ENCODE assay signal across 17 cellular contexts in the genomic region with DNA sequence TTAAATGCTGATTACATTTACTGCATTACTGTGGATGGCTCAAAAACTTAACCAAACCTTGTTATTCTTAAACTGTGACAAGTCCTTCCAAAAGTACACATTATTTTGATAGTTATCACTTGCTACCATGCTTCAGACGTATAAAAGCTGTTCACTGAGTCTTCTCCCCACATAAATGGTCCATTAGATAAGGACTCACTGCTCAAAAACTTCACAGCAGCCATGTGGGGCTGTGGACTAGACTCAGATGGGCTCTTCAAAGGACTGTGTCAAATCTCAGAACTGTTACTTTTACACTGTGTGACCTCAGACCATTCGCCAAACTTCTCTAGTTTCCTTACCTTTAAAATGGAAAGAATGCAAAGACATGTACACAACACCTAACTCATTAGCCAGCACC. TPM values are rescaled to one million over a fixed set of nuclear protein-coding genes. Genes with fewer than 3 reads are reported as not detected.
DNase-seq lines count a peak whose midpoint lies in the region; ATAC-seq and TF ChIP-seq lines count a peak whose summit lies in the region.
"Had no signal": no experiment of that assay in that cellular context is flagged by ENCODE, and none has a peak within 500 bp of the region (broad histone marks: within the 10 kb centered on the region; RNA-seq: fewer than 3 reads in every experiment).

No MANE protein-coding gene starts in this region.

- peak; percentile 42 for ATAC-seq in activated naive CD8-positive, alpha-beta T cell treated with anti-CD3 and anti-CD28 coated beads, Interleukin-2, amount 50 U/mL, for 24 hours
- ATAC-seq in naive thymus-derived CD4-positive, alpha-beta T cell: peak; percentile 29

- no peaks in the 10 kb centered on the region for H3K9me3 Mint-ChIP-seq in activated naive CD4-positive, alpha-beta T cell treated with anti-CD3 and anti-CD28 coated beads, Interleukin-2, amount 50 U/mL, for 24 hours
- H3K9me3 Mint-ChIP-seq in activated naive CD8-positive, alpha-beta T cell treated with anti-CD3 and anti-CD28 coated beads, Interleukin-2, amount 50 U/mL, for 24 hours: no peaks in the 10 kb centered on the region
- peaks cover 0 to 1% (median 0%) of the 10 kb centered on the region in 11 donors for H3K9me3 Mint-ChIP-seq in naive thymus-derived CD4-positive, alpha-beta T cell

- TF ChIP-seq CTCF in HEK293 (tag by site-specific recombination; IDR thresholded peaks at IDR 0.05) (no peak), uterus (IDR thresholded peaks at IDR 0.05) (no peak)

- intact Hi-C loops in naive thymus-derived CD4-positive, alpha-beta T cell (cut with micrococcal nuclease): no loop called here
- intact Hi-C loops in uterus (cut with DNase I; ENCODE audit: low total_unique reads): no loop called here

- H3K27me3 Mint-ChIP-seq in activated naive CD4-positive, alpha-beta T cell treated with anti-CD3 and anti-CD28 coated beads, Interleukin-2, amount 50 U/mL, for 24 hours: no peaks in the 10 kb centered on the region
- H3K27me3 Mint-ChIP-seq in activated naive CD8-positive, alpha-beta T cell treated with anti-CD3 and anti-CD28 coated beads, Interleukin-2, amount 50 U/mL, for 24 hours: no peaks in the 10 kb centered on the region
- no peaks in the 10 kb centered on the region for H3K27me3 Mint-ChIP-seq in naive thymus-derived CD4-positive, alpha-beta T cell

- H3K4me1 ChIP-seq in HEK293 (ENCODE audit: control insufficient read depth, insufficient read depth, low read length): peaks cover 21% of the 10 kb centered on the region
- peaks cover 29 to 35% of the 10 kb centered on the region in 2 donors for H3K4me1 ChIP-seq in naive thymus-derived CD4-positive, alpha-beta T cell (ENCODE audit: control insufficient read depth in 2 of 2, insufficient read depth in 2 of 2, low read length in 2 of 2)
- peaks cover 0 to 4% of the 10 kb centered on the region in 2 donors for H3K4me1 ChIP-seq in uterus

- H3K4me3 Mint-ChIP-seq in activated naive CD4-positive, alpha-beta T cell treated with anti-CD3 and anti-CD28 coated beads, Interleukin-2, amount 50 U/mL, for 24 hours: peak overlapping the region; percentile 1
- no peak overlapping the region for H3K4me3 Mint-ChIP-seq in activated naive CD8-positive, alpha-beta T cell treated with anti-CD3 and anti-CD28 coated beads, Interleukin-2, amount 50 U/mL, for 24 hours
- peak overlapping the region in 4 of 10 donors; percentile 7 to 59 (median 48) for H3K4me3 Mint-ChIP-seq in naive thymus-derived CD4-positive, alpha-beta T cell
- H3K4me3 Mint-ChIP-seq: CD14-positive monocyte had no signal

- no peaks in the 10 kb centered on the region for H3K27me3 ChIP-seq in naive thymus-derived CD4-positive, alpha-beta T cell (ENCODE audit: control insufficient read depth in 2 of 2, insufficient read depth in 2 of 2, low read length in 2 of 2)
- H3K27me3 ChIP-seq in uterus: no peaks in the 10 kb centered on the region

- H3K4me3 ChIP-seq in HEK293 (ENCODE audit: low read depth, low read length): no peak overlapping the region
- no peak overlapping the region for H3K4me3 ChIP-seq in naive thymus-derived CD4-positive, alpha-beta T cell (ENCODE audit: low read length)
- no peak overlapping the region for H3K4me3 ChIP-seq in uterus

- peaks cover 4% of the 10 kb centered on the region for H3K36me3 Mint-ChIP-seq in activated naive CD4-positive, alpha-beta T cell treated with anti-CD3 and anti-CD28 coated beads, Interleukin-2, amount 50 U/mL, for 24 hours
- H3K36me3 Mint-ChIP-seq in activated naive CD8-positive, alpha-beta T cell treated with anti-CD3 and anti-CD28 coated beads, Interleukin-2, amount 50 U/mL, for 24 hours (ENCODE audit: low read depth): peaks cover 14% of the 10 kb centered on the region
- peaks cover 0 to 11% (median 0%) of the 10 kb centered on the region in 5 donors for H3K36me3 Mint-ChIP-seq in naive thymus-derived CD4-positive, alpha-beta T cell

- POLR2A ChIA-PET in HEK293 (lab: Yijun Ruan, JAX): no interaction called here
- POLR2A ChIA-PET in naive thymus-derived CD4-positive, alpha-beta T cell (lab: Charles Lee): no interaction called here

- H3K9me3 ChIP-seq in HEK293 (ENCODE audit: control insufficient read depth, insufficient read depth, low read depth, low read length) (no peaks in the 10 kb centered on the region), uterus (no peaks in the 10 kb centered on the region)
- no peaks in the 10 kb centered on the region for H3K9me3 ChIP-seq in naive thymus-derived CD4-positive, alpha-beta T cell (ENCODE audit: control insufficient read depth in 2 of 3, low read length in 3 of 3)
- H3K9me3 ChIP-seq: Caco-2 had no signal

- H3K27ac ChIP-seq in HEK293 (ENCODE audit: extremely low read depth, low read depth, low read length): no peak overlapping the region
- H3K27ac ChIP-seq in naive thymus-derived CD4-positive, alpha-beta T cell (ENCODE audit: low read depth, low read length): no peak overlapping the region
- H3K27ac ChIP-seq in uterus: no peak overlapping the region
- H3K27ac ChIP-seq: KMS-11 had no signal

- no peak for TF ChIP-seq POLR2A in uterus (IDR thresholded peaks at IDR 0.05)

- H3K4me1 Mint-ChIP-seq in activated naive CD4-positive, alpha-beta T cell treated with anti-CD3 and anti-CD28 coated beads, Interleukin-2, amount 50 U/mL, for 24 hours: peaks cover 91% of the 10 kb centered on the region
- H3K4me1 Mint-ChIP-seq in activated naive CD8-positive, alpha-beta T cell treated with anti-CD3 and anti-CD28 coated beads, Interleukin-2, amount 50 U/mL, for 24 hours: peaks cover 80% of the 10 kb centered on the region
- H3K4me1 Mint-ChIP-seq in naive thymus-derived CD4-positive, alpha-beta T cell: peaks cover 35 to 100% (median 83%) of the 10 kb centered on the region in 7 donors

- CTCF ChIA-PET in HEK293 (lab: Yijun Ruan, JAX): no interaction called here
- CTCF ChIA-PET in naive thymus-derived CD4-positive, alpha-beta T cell (lab: Charles Lee): no interaction called here

- H3K27ac Mint-ChIP-seq in activated naive CD4-positive, alpha-beta T cell treated with anti-CD3 and anti-CD28 coated beads, Interleukin-2, amount 50 U/mL, for 24 hours: no peak overlapping the region
- H3K27ac Mint-ChIP-seq in activated naive CD8-positive, alpha-beta T cell treated with anti-CD3 and anti-CD28 coated beads, Interleukin-2, amount 50 U/mL, for 24 hours: no peak overlapping the region
- no peak overlapping the region for H3K27ac Mint-ChIP-seq in naive thymus-derived CD4-positive, alpha-beta T cell

- no peak for DNase-seq in activated naive CD4-positive, alpha-beta T cell treated with Interleukin-2 at 50 U/mL for 16 hours
- DNase-seq in activated naive CD8-positive, alpha-beta T cell treated with anti-CD3 and anti-CD28 coated beads, Interleukin-2, amount 50 U/mL, for 24 hours: no peak
- DNase-seq in naive thymus-derived CD4-positive, alpha-beta T cell: no peak
- no peak for DNase-seq in uterus
- no peak for DNase-seq in GM03348 (ENCODE audit: low spot score)
- DNase-seq in NCI-H2029 (lab: John Stamatoyannopoulos, UW): no peak
- DNase-seq: Caco-2, DMS53, MM.1S, NCI-H1105, NCI-H187 treated with DMSO at 0.1 percent for 48 hours, NCI-H510A, SHP77 treated with DMSO at 0.1 percent for 48 hours had no signal

- H3K36me3 ChIP-seq in HEK293 (ENCODE audit: control insufficient read depth in 2 of 2, insufficient read depth in 1 of 2, low read length in 2 of 2): no peaks in the 10 kb centered on the region
- H3K36me3 ChIP-seq in naive thymus-derived CD4-positive, alpha-beta T cell (ENCODE audit: control insufficient read depth in 2 of 3, insufficient read depth in 3 of 3, low read length in 3 of 3): no peaks in the 10 kb centered on the region
- no peaks in the 10 kb centered on the region for H3K36me3 ChIP-seq in uterus

TF ChIP-seq in HEK293, 187 proteins besides CTCF, POLR2A, EP300 and RAD21:
- TF ChIP-seq HOXC10 (CRISPR knock-in tag; IDR thresholded peaks at IDR 0.05) (no peak), ZNF292 (tag by site-specific recombination; IDR thresholded peaks at IDR 0.05; ENCODE audit: borderline replicate concordance, low read depth) (0 out of 2 replicates have a peak, but pooled peaks have one; percentile 3)

RNA-seq across cellular contexts. Expression of gene SCAF4, which starts 11.6 kb away (rescaled TPM):
- 10 to 100 TPM; 54.8 to 69.7 (median 64.7) TPM for total RNA-seq in naive thymus-derived CD4-positive, alpha-beta T cell
- polyA plus RNA-seq in naive thymus-derived CD4-positive, alpha-beta T cell: 10 to 100 TPM; 20.4 to 44.5 TPM
- total RNA-seq in uterus: 10 to 100 TPM in 3 of 4 donors, 1 to 10 TPM in 1; 4.9 to 50.5 (median 13.4) TPM
